In the genomic region with DNA sequence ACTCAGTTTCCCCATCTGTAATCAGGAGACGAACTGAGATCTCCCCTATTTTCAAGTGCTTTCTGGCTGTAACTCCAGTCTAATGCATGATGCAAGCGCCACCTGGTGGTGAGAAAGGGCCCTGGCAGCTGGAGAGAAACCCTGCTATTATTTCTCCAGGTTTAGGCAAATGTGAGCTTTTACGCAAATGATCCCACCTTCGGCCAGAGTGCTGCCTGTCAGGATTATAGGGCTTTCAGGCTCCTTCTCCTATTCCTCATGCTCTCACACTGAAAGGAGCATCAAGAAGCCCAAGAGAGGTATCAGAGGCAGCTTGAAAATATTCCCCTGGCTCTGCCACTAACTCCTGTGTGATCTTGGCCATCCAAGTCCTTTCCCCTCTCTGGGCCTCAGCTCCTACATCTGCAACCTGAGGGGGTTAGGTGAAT, we compare ENCODE assay signal across 9 cellular contexts.
DNase-seq lines count a peak whose midpoint lies in the region; ATAC-seq and TF ChIP-seq lines count a peak whose summit lies in the region.
"Had no signal": no experiment of that assay in that cellular context is flagged by ENCODE, and none has a peak within 500 bp of the region (broad histone marks: within the 10 kb centered on the region; RNA-seq: fewer than 3 reads in every experiment).

No MANE protein-coding gene starts in this region.

- in situ Hi-C loops in KBM-7 (cut with MboI; ENCODE audit: low pct_unique_long_range_greater_than_20kb, low sequenced_read_pairs), result loop anchor here (10.0 to 25.0 kb wide), 2 partner anchors 160 to 272 kb away; no protein-coding TSS in a partner anchor

- H3K27ac Mint-ChIP-seq in type B pancreatic cell, result no peak overlapping the region
- H3K27ac Mint-ChIP-seq: activated naive CD4-positive, alpha-beta T cell treated with anti-CD3 and anti-CD28 coated beads, Interleukin-2, amount 50 U/mL, for 72 hours had no signal

- no peaks in the 10 kb centered on the region for H3K36me3 Mint-ChIP-seq in type B pancreatic cell
- H3K36me3 Mint-ChIP-seq: activated naive CD4-positive, alpha-beta T cell treated with anti-CD3 and anti-CD28 coated beads, Interleukin-2, amount 50 U/mL, for 72 hours had no signal

- no peaks in the 10 kb centered on the region for H3K36me3 ChIP-seq in SJCRH30

- no peaks in the 10 kb centered on the region for H3K4me1 Mint-ChIP-seq in type B pancreatic cell (ENCODE audit: unreplicated experiment)

- H3K4me3 ChIP-seq in SJCRH30, result no peak overlapping the region

- H3K27me3 Mint-ChIP-seq in type B pancreatic cell, result peaks cover 10% of the 10 kb centered on the region

- peak; percentile 98 for TF ChIP-seq CTCF in type B pancreatic cell (conservative IDR thresholded peaks at IDR 0.05)

- H3K4me1 ChIP-seq in SJCRH30, result no peaks in the 10 kb centered on the region

- H3K4me3 Mint-ChIP-seq in type B pancreatic cell, result no peak overlapping the region

- H3K9me3 ChIP-seq in SJCRH30 (replicated peaks), result no peaks in the 10 kb centered on the region

- no peaks in the 10 kb centered on the region for H3K9me3 Mint-ChIP-seq in type B pancreatic cell
- H3K9me3 Mint-ChIP-seq: activated naive CD4-positive, alpha-beta T cell treated with anti-CD3 and anti-CD28 coated beads, Interleukin-2, amount 50 U/mL, for 72 hours had no signal

- H3K27me3 ChIP-seq in SJCRH30, result 0 out of 2 replicates have a peak, but pooled peaks cover 5% of the 10 kb centered on the region

- no peak for ATAC-seq in HG03378 (IDR thresholded peaks at IDR 0.05; ENCODE audit: unreplicated experiment)

- no peak overlapping the region for H3K27ac ChIP-seq in SJCRH30

- peak; percentile 4 for DNase-seq in DMS 273 treated with DMSO at 0.1 percent for 48 hours (lab: John Stamatoyannopoulos, UW)
- DNase-seq in KBM-7, result peak; percentile 84
- DNase-seq in SJCRH30, result peak; percentile 47 to 78
- peak; percentile 68 for DNase-seq in activated naive CD4-positive, alpha-beta T cell treated with Interleukin-2 at 50 U/mL for 16 hours
- DNase-seq in glomerular visceral epithelial cell (ENCODE audit: extremely low spot score), result peak; percentile 64
- peak; percentile 72 for DNase-seq in pons (ENCODE audit: low spot score)
- no peak for DNase-seq in type B pancreatic cell (ENCODE audit: extremely low spot score, unreplicated experiment)
